Comparison of ENCODE assay signal across 19 cellular contexts in genomic region chr19:29239220-29239776, GRCh38.
"Had no signal": no experiment of that assay in that cellular context is flagged by ENCODE, and none has a peak within 500 bp of the region (broad histone marks: within the 10 kb centered on the region; RNA-seq: fewer than 3 reads in every experiment).

No MANE protein-coding gene starts in this region.

- FAIRE-seq: endometrium had no signal

- H3K4me3 Mint-ChIP-seq: activated B cell treated with CpG ODN at 0.5 μM for 24 hours; activated CD4-positive, alpha-beta memory T cell treated with anti-CD3 and anti-CD28 coated beads for 36 hours; activated naive CD4-positive, alpha-beta T cell treated with anti-CD3 and anti-CD28 coated beads, Interleukin-2, amount 10 ng/mL, durations not matched to agents 7 days and 5 days; dendritic cell treated with granulocyte-macrophage colony-stimulating factor and Interleukin-4, amounts not matched to agents 40 ng/mL and 50 ng/mL, for 4 days; mesothelial cell of epicardium; natural killer cell; T-helper 2 cell treated with Interferon-gamma antibody and Interleukin-4, amounts not matched to agents 5 μg/mL and 100 μg/mL, for 36 hours had no signal

- H3K27me3 ChIP-seq: upper lobe of left lung had no signal

- H3K9me3 Mint-ChIP-seq: activated naive CD4-positive, alpha-beta T cell treated with anti-CD3 and anti-CD28 coated beads, Interleukin-2, amount 10 ng/mL, durations not matched to agents 7 days and 5 days; mesothelial cell of epicardium; T-helper 2 cell treated with Interferon-gamma antibody and Interleukin-4, amounts not matched to agents 5 μg/mL and 100 μg/mL, for 36 hours had no signal

- H3K4me1 Mint-ChIP-seq: activated B cell treated with CpG ODN at 0.5 μM for 24 hours; activated naive CD4-positive, alpha-beta T cell treated with anti-CD3 and anti-CD28 coated beads, Interleukin-2, amount 10 ng/mL, durations not matched to agents 7 days and 5 days; mesothelial cell of epicardium; natural killer cell had no signal

- H3K27ac Mint-ChIP-seq: activated B cell treated with CpG ODN at 0.5 μM for 24 hours; activated CD4-positive, alpha-beta memory T cell treated with anti-CD3 and anti-CD28 coated beads for 36 hours; activated naive CD4-positive, alpha-beta T cell treated with anti-CD3 and anti-CD28 coated beads, Interleukin-2, amount 10 ng/mL, durations not matched to agents 7 days and 5 days; dendritic cell treated with granulocyte-macrophage colony-stimulating factor and Interleukin-4, amounts not matched to agents 40 ng/mL and 50 ng/mL, for 4 days; mesothelial cell of epicardium; natural killer cell; T-helper 2 cell treated with Interferon-gamma antibody and Interleukin-4, amounts not matched to agents 5 μg/mL and 100 μg/mL, for 36 hours had no signal

- DNase-seq: activated B cell treated with CpG ODN at 0.5 μM for 24 hours; activated CD4-positive, alpha-beta memory T cell treated with anti-CD3 and anti-CD28 coated beads for 36 hours; activated CD4-positive, alpha-beta T cell treated with anti-CD3 and anti-CD28 coated beads for 4 hours; activated effector memory CD4-positive, alpha-beta T cell treated with anti-CD3 and anti-CD28 coated beads, Interleukin-2, amount 50 U/mL, for 16 hours; activated naive CD4-positive, alpha-beta T cell treated with anti-CD3 and anti-CD28 coated beads, Interleukin-2, amount 10 ng/mL, durations not matched to agents 7 days and 5 days; activated T-cell treated with anti-CD3 and anti-CD28 coated beads, Interleukin-2, amount 50 U/mL, for 48 hours; effector CD4-positive, alpha-beta T cell; kidney glomerular epithelial cell; left ventricle myocardium inferior; natural killer cell; sigmoid colon; stimulated activated CD4-positive, alpha-beta T cell treated with anti-CD3 and anti-CD28 coated beads, Interleukin-15, amount 100 ng/mL, for 24 hours; stimulated activated naive CD4-positive, alpha-beta T cell; upper lobe of left lung had no signal

- H3K36me3 Mint-ChIP-seq: activated CD4-positive, alpha-beta memory T cell treated with anti-CD3 and anti-CD28 coated beads for 36 hours; activated naive CD4-positive, alpha-beta T cell treated with anti-CD3 and anti-CD28 coated beads, Interleukin-2, amount 10 ng/mL, durations not matched to agents 7 days and 5 days; mesothelial cell of epicardium; natural killer cell had no signal

- H3K36me3 ChIP-seq: left ventricle myocardium inferior, sigmoid colon, upper lobe of left lung had no signal

- ATAC-seq: natural killer cell had no signal

- H3K4me3 ChIP-seq: left ventricle myocardium inferior, sigmoid colon, smooth muscle cell, upper lobe of left lung had no signal
